7 cellular contexts compared by ENCODE assay signal in genomic region chr19:47230122-47230920, GRCh38. TPM values are rescaled to one million over a fixed set of nuclear protein-coding genes. Genes with fewer than 3 reads are reported as not detected.
DNase-seq lines count a peak whose midpoint lies in the region; ATAC-seq lines count a peak whose summit lies in the region.

No MANE protein-coding gene starts in this region.

- H3K4me3 ChIP-seq in mucosa of stomach (ENCODE audit: low read length), result peak overlapping the region; percentile 60

- H3K4me3 Mint-ChIP-seq in stimulated activated effector memory CD8-positive, alpha-beta T cell treated with anti-CD3 and anti-CD28 coated beads, Interleukin-12 subunit alpha, Interleukin-12 subunit beta, amount 100 ng/mL, for 72 hours, result no peak overlapping the region

- H3K27ac Mint-ChIP-seq in stimulated activated effector memory CD8-positive, alpha-beta T cell treated with anti-CD3 and anti-CD28 coated beads, Interleukin-12 subunit alpha, Interleukin-12 subunit beta, amount 100 ng/mL, for 72 hours, result no peak overlapping the region

- H3K4me1 ChIP-seq in mucosa of stomach (ENCODE audit: control insufficient read depth, insufficient read depth, low read length), result peaks cover 57% of the 10 kb centered on the region

- H3K27ac ChIP-seq in epithelial cell of prostate, result peak overlapping the region; percentile 94

- no peaks in the 10 kb centered on the region for H3K9me3 Mint-ChIP-seq in stimulated activated effector memory CD8-positive, alpha-beta T cell treated with anti-CD3 and anti-CD28 coated beads, Interleukin-12 subunit alpha, Interleukin-12 subunit beta, amount 100 ng/mL, for 72 hours

- H3K9ac ChIP-seq in mucosa of stomach (ENCODE audit: low read length), result peak overlapping the region; percentile 94

- H3K9me3 ChIP-seq in mucosa of stomach (ENCODE audit: control insufficient read depth, low read length), result no peaks in the 10 kb centered on the region

- ATAC-seq in GM18498 (IDR thresholded peaks at IDR 0.05; ENCODE audit: unreplicated experiment) (peak; percentile 23), GM18870 (IDR thresholded peaks at IDR 0.05; ENCODE audit: unreplicated experiment) (no peak)
- peak; percentile 31 for ATAC-seq in stimulated activated effector memory CD8-positive, alpha-beta T cell treated with anti-CD3 and anti-CD28 coated beads, Interleukin-12 subunit alpha, Interleukin-12 subunit beta, amount 100 ng/mL, for 72 hours

- no peaks in the 10 kb centered on the region for H3K36me3 ChIP-seq in mucosa of stomach (ENCODE audit: control insufficient read depth, insufficient read depth, low read length)

- peaks cover 31% of the 10 kb centered on the region for H3K4me1 Mint-ChIP-seq in stimulated activated effector memory CD8-positive, alpha-beta T cell treated with anti-CD3 and anti-CD28 coated beads, Interleukin-12 subunit alpha, Interleukin-12 subunit beta, amount 100 ng/mL, for 72 hours

- peak; percentile 38 for DNase-seq in M059J (ENCODE audit: low read depth)
- DNase-seq in activated CD8-positive, alpha-beta memory T cell treated with anti-CD3 and anti-CD28 coated beads, Interleukin-2, amount 50 U/mL, for 4 hours, result peak; percentile 84
- DNase-seq in epithelial cell of prostate (ENCODE audit: low read depth, low spot score), result no peak
- peak; percentile 86 to 96 for DNase-seq in stimulated activated effector memory CD8-positive, alpha-beta T cell treated with anti-CD3 and anti-CD28 coated beads, Interleukin-12 subunit alpha, Interleukin-12 subunit beta, amount 100 ng/mL, for 72 hours (ENCODE audit: low spot score in 2 of 2)

- peaks cover 32% of the 10 kb centered on the region for H3K36me3 Mint-ChIP-seq in stimulated activated effector memory CD8-positive, alpha-beta T cell treated with anti-CD3 and anti-CD28 coated beads, Interleukin-12 subunit alpha, Interleukin-12 subunit beta, amount 100 ng/mL, for 72 hours

- peaks cover 7% of the 10 kb centered on the region for H3K27me3 ChIP-seq in mucosa of stomach (ENCODE audit: control insufficient read depth, insufficient read depth, low read length)

RNA-seq across cellular contexts. Expression of gene BBC3, which starts 0.7 kb away (rescaled TPM):
- 1.9 and 5.0 TPM in 2 replicates for total RNA-seq in M059J (2014; rRNA removed; shearing (Covaris generic))

RNA-seq across cellular contexts. Expression of gene CCDC9, which starts 26.0 kb away (rescaled TPM):
- 2.1 and 6.0 TPM in 2 replicates for total RNA-seq in M059J (2014; rRNA removed; shearing (Covaris generic))

RNA-seq across cellular contexts. Expression of gene INAFM1, which starts 44.4 kb away (rescaled TPM):
- 1.9 and 6.0 TPM in 2 replicates for total RNA-seq in M059J (2014; rRNA removed; shearing (Covaris generic))
